27 cellular contexts compared by ENCODE assay signal in the genomic region with DNA sequence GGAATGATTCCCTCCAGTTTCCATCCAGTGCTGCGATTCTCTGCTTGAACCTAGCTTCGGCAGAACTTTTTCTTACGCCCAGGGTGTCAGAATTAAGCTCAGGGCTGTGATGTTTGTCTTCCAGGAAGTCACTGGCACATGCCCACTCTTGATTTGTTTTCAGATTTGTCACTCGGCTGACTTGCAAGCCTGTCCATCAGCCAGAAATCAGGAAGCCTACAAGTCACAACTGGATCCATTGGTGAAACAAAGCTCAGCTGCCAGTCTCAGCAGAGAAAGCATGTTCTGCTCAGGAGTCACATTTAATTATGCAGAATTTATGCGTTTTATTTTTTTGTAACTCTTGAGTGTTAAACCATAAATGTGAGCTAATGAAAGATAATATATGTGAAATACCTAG. TPM values are rescaled to one million over a fixed set of nuclear protein-coding genes. Genes with fewer than 3 reads are reported as not detected.
DNase-seq lines count a peak whose midpoint lies in the region; ATAC-seq, FAIRE-seq and TF ChIP-seq lines count a peak whose summit lies in the region.
"Had no signal": no experiment of that assay in that cellular context is flagged by ENCODE, and none has a peak within 500 bp of the region (broad histone marks: within the 10 kb centered on the region; RNA-seq: fewer than 3 reads in every experiment).

No MANE protein-coding gene starts in this region.

- no peaks in the 10 kb centered on the region for H3K4me1 ChIP-seq in A549
- no peaks in the 10 kb centered on the region for H3K4me1 ChIP-seq in keratinocyte (ENCODE audit: control insufficient read depth, extremely low read depth, insufficient read depth, low read length)
- H3K4me1 ChIP-seq: BE2C, BLaER1 had no signal

- no peak for TF ChIP-seq EP300 in A549 (IDR thresholded peaks at IDR 0.05)

- H3K79me2 ChIP-seq in keratinocyte (ENCODE audit: control insufficient read depth, insufficient read depth, low read length): no peaks in the 10 kb centered on the region

- dilution Hi-C loops in keratinocyte (cut with MboI; ENCODE audit: extremely low pct_ligation_motif_present, low sequenced_read_pairs): no loop called here

- ATAC-seq in A549 (no peak), esophagus mucosa (peak; percentile 49), HG03039 (IDR thresholded peaks at IDR 0.05; ENCODE audit: unreplicated experiment) (no peak)
- ATAC-seq: GM12878 had no signal

- H3K27ac ChIP-seq in A549 (no peak overlapping the region), keratinocyte (ENCODE audit: control insufficient read depth, insufficient read depth, low read length) (no peak overlapping the region)
- H3K27ac ChIP-seq: 22Rv1, BLaER1 had no signal

- WGBS in A549 (ENCODE audit: missing lambda C conversion rate): 32% methylated on average over 5 of the region's 5 CpGs

- DNase-seq in A549 (ENCODE audit: low read depth in 1 of 2, low spot score in 1 of 2): no peak
- DNase-seq in bronchial epithelial cell (ENCODE audit: low read depth): peak; percentile 67
- no peak for DNase-seq in keratinocyte (ENCODE audit: low read depth, low spot score)
- DNase-seq in activated effector memory CD4-positive, alpha-beta T cell treated with Interleukin-2 at 50 U/mL for 16 hours: no peak
- DNase-seq in LoVo (ENCODE audit: low spot score): no peak
- DNase-seq: ACHN; BE2C; C1 segment of cervical spinal cord; CD4-positive, alpha-beta memory T cell; CD4-positive, CD25-positive, alpha-beta regulatory T cell; CD8-positive, alpha-beta memory T cell; COR-L47; DMS 273 treated with DMSO at 0.1 percent for 48 hours; DMS153; DMS53; DMS79; DND-41; EL; GDM1 had no signal

- CTCF ChIA-PET in A549 (lab: Yijun Ruan, JAX): no interaction called here

- no peak for TF ChIP-seq RAD21 in A549 (conservative IDR thresholded peaks at IDR 0.05 in 1 of 2, IDR thresholded peaks at IDR 0.05 in 1 of 2)

- H3K4me2 ChIP-seq in A549 (no peak overlapping the region), keratinocyte (ENCODE audit: control insufficient read depth, extremely low read depth, insufficient read depth, low read depth, low read length) (peak overlapping the region; percentile 7)
- H3K4me2 ChIP-seq: BLaER1 had no signal

- TF ChIP-seq CTCF in A549 (IDR thresholded peaks at IDR 0.05) (no peak), bronchial epithelial cell (IDR thresholded peaks at IDR 0.05; ENCODE audit: insufficient read depth, low read length, severe bottlenecking) (no peak), keratinocyte (optimal IDR thresholded peaks at IDR 0.05 in 1 of 3, IDR thresholded peaks at IDR 0.05 in 1 of 3, conservative IDR thresholded peaks at IDR 0.05 in 1 of 3; ENCODE audit: extremely low read depth in 1 of 3, insufficient read depth in 2 of 3, low read length in 3 of 3) (no peak)

- no peak for TF ChIP-seq POLR2A in A549 (IDR thresholded peaks at IDR 0.05; ENCODE audit: low read length)

- no peaks in the 10 kb centered on the region for H3K9me1 ChIP-seq in keratinocyte (ENCODE audit: control insufficient read depth, extremely low read depth, insufficient read depth, low read length)

- H3K9me3 ChIP-seq in A549 (no peaks in the 10 kb centered on the region), keratinocyte (ENCODE audit: control insufficient read depth, low read depth, low read length) (no peaks in the 10 kb centered on the region)
- H3K9me3 ChIP-seq: BE2C, BLaER1 had no signal

- peak overlapping the region; percentile 29 for H2AFZ ChIP-seq in keratinocyte (ENCODE audit: control insufficient read depth, low read length)

- peak; percentile 28 for FAIRE-seq in A549 (lab: Jason Lieb, UNC)
- FAIRE-seq in bronchial epithelial cell (lab: Jason Lieb, UNC): no peak
- FAIRE-seq in keratinocyte (lab: Jason Lieb, UNC): peak; percentile 17
- FAIRE-seq: GM12878, GM12892, GM18507 had no signal

- H3K27me3 ChIP-seq in bronchial epithelial cell (ENCODE audit: control insufficient read depth, insufficient read depth, low read length): no peaks in the 10 kb centered on the region
- H3K27me3 ChIP-seq in keratinocyte (ENCODE audit: control insufficient read depth, extremely low read depth, insufficient read depth, low read length): no peaks in the 10 kb centered on the region
- H3K27me3 ChIP-seq: BE2C, BLaER1 had no signal

- no peak overlapping the region for H3K4me3 ChIP-seq in A549
- H3K4me3 ChIP-seq in bronchial epithelial cell (ENCODE audit: low read depth, low read length): no peak overlapping the region
- no peak overlapping the region for H3K4me3 ChIP-seq in keratinocyte (ENCODE audit: control insufficient read depth in 2 of 3, extremely low read depth in 1 of 3, insufficient read depth in 2 of 3, low read depth in 1 of 3, low read length in 3 of 3)
- H3K4me3 ChIP-seq: BLaER1, GM12878 had no signal

- POLR2A ChIA-PET in A549 (lab: Yijun Ruan, JAX): no interaction called here

- no peaks in the 10 kb centered on the region for H4K20me1 ChIP-seq in keratinocyte (ENCODE audit: control insufficient read depth, extremely low read depth, insufficient read depth, low read length)
- H4K20me1 ChIP-seq: BLaER1 had no signal

- H3K9ac ChIP-seq in keratinocyte (ENCODE audit: control insufficient read depth, extremely low read depth, insufficient read depth, low read length): no peak overlapping the region
- H3K9ac ChIP-seq: BLaER1 had no signal

- H3K36me3 ChIP-seq in bronchial epithelial cell (ENCODE audit: control insufficient read depth, insufficient read depth, low read length) (no peaks in the 10 kb centered on the region), keratinocyte (ENCODE audit: control insufficient read depth in 2 of 2, extremely low read depth in 1 of 2, insufficient read depth in 2 of 2, low read length in 2 of 2) (no peaks in the 10 kb centered on the region)
- H3K36me3 ChIP-seq: BE2C, BLaER1 had no signal

TF ChIP-seq in A549, 52 proteins besides CTCF, POLR2A, EP300 and RAD21:
- TF ChIP-seq KDM1A (IDR thresholded peaks at IDR 0.05; ENCODE audit: low read depth): no peak
- no peak for TF ChIP-seq SREBF2 (IDR thresholded peaks at IDR 0.05)
- TF ChIP-seq HOXA7 (CRISPR knock-in tag; IDR thresholded peaks at IDR 0.05): no peak
- TF ChIP-seq, protein P1, sequence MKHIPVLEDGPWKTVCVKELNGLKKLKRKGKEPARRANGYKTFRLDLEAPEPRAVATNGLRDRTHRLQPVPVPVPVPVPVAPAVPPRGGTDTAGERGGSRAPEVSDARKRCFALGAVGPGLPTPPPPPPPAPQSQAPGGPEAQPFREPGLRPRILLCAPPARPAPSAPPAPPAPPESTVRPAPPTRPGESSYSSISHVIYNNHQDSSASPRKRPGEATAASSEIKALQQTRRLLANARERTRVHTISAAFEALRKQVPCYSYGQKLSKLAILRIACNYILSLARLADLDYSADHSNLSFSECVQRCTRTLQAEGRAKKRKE (CRISPR knock-in tag; IDR thresholded peaks at IDR 0.05; ENCODE audit: low read depth): no peak
- TF ChIP-seq MAFK (IDR thresholded peaks at IDR 0.05; ENCODE audit: partially characterized antibody): no peak
- TF ChIP-seq TP53 (CRISPR knock-in tag; IDR thresholded peaks at IDR 0.05): no peak
- TF ChIP-seq NPAS2 (CRISPR knock-in tag; IDR thresholded peaks at IDR 0.05; ENCODE audit: borderline replicate concordance): no peak
- no peak for TF ChIP-seq ESRRA (IDR thresholded peaks at IDR 0.05; ENCODE audit: borderline replicate concordance, low read length)
- TF ChIP-seq NR3C1 (IDR thresholded peaks at IDR 0.05): no peak

RNA-seq across cellular contexts. Expression of gene PNPLA4, which starts 38.2 kb away (rescaled TPM):
- polyA plus RNA-seq in A549 (2011; rRNA removed) (20.7 and 24.7 TPM in 2 replicates), A549 (2017; fragmentation: RNase III; extraction: RNeasy Plus Mini Kit Qiagen cat#74134 plus additional on column Dnase treatment) (9.7 to 10.7 TPM (median 9.8 TPM) in 3 replicates), keratinocyte (34.5 to 39.6 TPM (median 35.9 TPM) in 3 replicates)
- 10.6 and 12.8 TPM in 2 replicates for polyA plus RNA-seq in A549 (2012; cell fraction: cytosol; rRNA removed)
- 4.7 and 7.9 TPM in 2 replicates for polyA plus RNA-seq in A549 (2012; cell fraction: nucleus; rRNA removed)
- polyA minus RNA-seq in A549 (2011; rRNA and poly(A)+ RNA removed): 13.4 and 16.4 TPM in 2 replicates
- total RNA-seq in bronchial epithelial cell (10.3 and 31.1 TPM in 2 replicates), esophagus mucosa (36.0 TPM)
- 14.1 TPM for polyA plus RNA-seq in keratinocyte (2011; ENCODE audit: low read depth)
- 47.9 and 48.4 TPM in 2 replicates for polyA plus RNA-seq in keratinocyte (2011; cell fraction: cytosol; rRNA removed)
- 15.1 and 19.2 TPM in 2 replicates for polyA plus RNA-seq in keratinocyte (2011; cell fraction: nucleus; rRNA removed)
- 28.1 and 31.7 TPM in 2 replicates for polyA plus RNA-seq in keratinocyte (2012; ENCODE audit: low replicate concordance)
- polyA minus RNA-seq in keratinocyte: 19.1 to 26.8 TPM (median 25.0 TPM) in 3 replicates
- polyA minus RNA-seq in keratinocyte (2011; cell fraction: cytosol; rRNA and poly(A)+ RNA removed): 13.8 TPM
- polyA minus RNA-seq in keratinocyte (2011; cell fraction: nucleus; rRNA and poly(A)+ RNA removed): 2.0 and 6.6 TPM in 2 replicates
- total RNA-seq: A172 had no signal
